Comparison of ENCODE assay signal across 8 cellular contexts in genomic region chr13:112587359-112587766, GRCh38.
A peak's percentile ranks its signal among the peaks of the same experiment; 100 is the strongest.
DNase-seq lines count a peak whose midpoint lies in the region; ATAC-seq and TF ChIP-seq lines count a peak whose summit lies in the region.

No MANE protein-coding gene starts in this region.

- H3K4me1 ChIP-seq in HUES48 (ENCODE audit: control insufficient read depth, insufficient read depth, low read length), result peaks cover 9% of the 10 kb centered on the region
- peaks cover 9% of the 10 kb centered on the region for H3K4me1 ChIP-seq in neuron (ENCODE audit: insufficient read depth, low read length)

- H3K27me3 ChIP-seq in HUES48 (ENCODE audit: control insufficient read depth, insufficient read depth, low read length) (no peaks in the 10 kb centered on the region; the same call in 1 of the 2 replicates), neuron (ENCODE audit: insufficient read depth, low read length) (no peaks in the 10 kb centered on the region)

- peak; percentile 50 for ATAC-seq in GM21381 (IDR thresholded peaks at IDR 0.05; ENCODE audit: unreplicated experiment)

- peak overlapping the region; percentile 94 for H2AFZ ChIP-seq in neuron (ENCODE audit: low read depth, low read length)

- no peak for TF ChIP-seq CTCF in foreskin fibroblast (IDR thresholded peaks at IDR 0.05; ENCODE audit: low read depth, low read length)

- H3K9ac ChIP-seq in HUES48 (ENCODE audit: low read depth, low read length), result peak overlapping the region; percentile 94

- peak overlapping the region; percentile 93 for H3K27ac ChIP-seq in HUES48 (ENCODE audit: low read depth, low read length)

- DNase-seq in DMS79 (lab: John Stamatoyannopoulos, UW), result peak; percentile 72
- DNase-seq in RKO (ENCODE audit: low spot score), result peak; percentile 88
- peak; percentile 46 for DNase-seq in activated gamma-delta T cell (lab: John Stamatoyannopoulos, UW)
- peak; percentile 90 to 97 for DNase-seq in foreskin fibroblast
- peak; percentile 68 for DNase-seq in stromal cell of bone marrow (ENCODE audit: low read depth)

- no peaks in the 10 kb centered on the region for H3K9me3 ChIP-seq in HUES48 (ENCODE audit: control insufficient read depth, insufficient read depth, low read length)
- H3K9me3 ChIP-seq in neuron (ENCODE audit: low read length), result no peaks in the 10 kb centered on the region

- H3K4me3 ChIP-seq in HUES48 (ENCODE audit: low read depth, low read length) (peak overlapping the region; percentile 80), foreskin fibroblast (ENCODE audit: low read depth in 1 of 2, low read length in 2 of 2) (peak overlapping the region; percentile 88 to 89), neuron (ENCODE audit: low read length) (peak overlapping the region; percentile 95)

- no peaks in the 10 kb centered on the region for H3K36me3 ChIP-seq in HUES48 (ENCODE audit: control insufficient read depth, insufficient read depth, low read length)
- H3K36me3 ChIP-seq in neuron (ENCODE audit: insufficient read depth, low read length), result no peaks in the 10 kb centered on the region

Comparison
In these comparisons a context has a peak if more than half of its experiments do, and no peak if none do; other contexts are left out.
1. Peak in every context shown above with its lines: DNase-seq, ATAC-seq, H3K4me3 ChIP-seq and H3K27ac ChIP-seq.